In the genomic region with DNA sequence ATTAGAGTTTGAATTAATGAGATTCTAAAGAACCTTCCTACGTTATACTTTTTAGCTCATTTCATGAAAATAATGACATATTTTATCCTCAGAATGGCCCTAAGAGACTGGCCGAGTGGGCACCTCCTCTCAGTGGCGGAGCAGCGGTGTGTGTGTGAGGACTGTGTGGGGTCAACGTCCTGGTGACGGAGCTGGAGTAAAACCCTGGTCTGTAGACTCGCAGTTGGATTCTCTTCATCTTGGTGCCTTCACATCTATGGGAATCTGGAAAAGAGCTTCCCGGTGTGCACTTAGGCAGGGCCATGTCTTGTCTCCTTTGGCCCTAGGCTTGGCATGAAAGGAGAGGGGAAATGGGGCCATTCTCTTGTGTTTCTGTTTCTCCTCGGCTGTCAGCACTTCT, we compare ENCODE assay signal across 39 cellular contexts. TPM values are rescaled to one million over a fixed set of nuclear protein-coding genes. Genes with fewer than 3 reads are reported as not detected.
"Had no signal": no experiment of that assay in that cellular context is flagged by ENCODE, and none has a peak within 500 bp of the region (broad histone marks: within the 10 kb centered on the region; RNA-seq: fewer than 3 reads in every experiment).

No MANE protein-coding gene starts in this region.

- ATAC-seq: activated naive CD4-positive, alpha-beta T cell treated with anti-CD3 and anti-CD28 coated beads, Interleukin-2, amount 50 U/mL, for 72 hours; activated naive CD8-positive, alpha-beta T cell treated with anti-CD3 and anti-CD28 coated beads, Interleukin-2, amount 50 U/mL, for 24 hours; activated T-cell treated with anti-CD3 and anti-CD28 coated beads, Interleukin-2, amount 50 U/mL, for 4 hours; activated T-cell treated with anti-CD3 and anti-CD28 coated beads, Interleukin-2, amount 50 U/mL, for 72 hours; activated T-helper 17 cell treated with anti-CD3 and anti-CD28 coated beads, Interleukin-2, amount 50 U/mL, for 72 hours; body of pancreas had no signal

- H3K9me3 Mint-ChIP-seq: activated naive CD4-positive, alpha-beta T cell treated with anti-CD3 and anti-CD28 coated beads for 36 hours; activated naive CD4-positive, alpha-beta T cell treated with anti-CD3 and anti-CD28 coated beads, Interleukin-2, amount 10 ng/mL, durations not matched to agents 7 days and 5 days; activated naive CD4-positive, alpha-beta T cell treated with anti-CD3 and anti-CD28 coated beads, Interleukin-2, amount 50 U/mL, for 24 hours; activated naive CD4-positive, alpha-beta T cell treated with anti-CD3 and anti-CD28 coated beads, Interleukin-2, amount 50 U/mL, for 72 hours; activated naive CD8-positive, alpha-beta T cell treated with anti-CD3 and anti-CD28 coated beads for 36 hours; activated naive CD8-positive, alpha-beta T cell treated with anti-CD3 and anti-CD28 coated beads, Interleukin-2, amount 10 ng/mL, durations not matched to agents 7 days and 5 days; activated naive CD8-positive, alpha-beta T cell treated with anti-CD3 and anti-CD28 coated beads, Interleukin-2, amount 50 U/mL, for 24 hours; activated T-cell treated with anti-CD3 and anti-CD28 coated beads, Interleukin-2, amount 50 U/mL, for 24 hours; activated T-cell treated with anti-CD3 and anti-CD28 coated beads, Interleukin-2, amount 50 U/mL, for 4 hours; activated T-cell treated with anti-CD3 and anti-CD28 coated beads, Interleukin-2, amount 50 U/mL, for 72 hours; activated T-helper 1 cell treated with anti-CD3 and anti-CD28 coated beads, Interleukin-12 subunit alpha, Interleukin-12 subunit beta, Interleukin-2, Interleukin-4 antibody, amounts not matched to agents 30 ng/mL and 10 ng/mL and 1 ng/mL, durations not matched to agents 14 hours and 24 hours and 36 hours; activated T-helper 17 cell treated with anti-CD3 and anti-CD28 coated beads, Interleukin-2, amount 50 U/mL, for 72 hours; activated T-helper 2 cell treated with anti-CD3 and anti-CD28 coated beads, Interferon-gamma antibody, Interleukin-2, Interleukin-4, amounts not matched to agents 10 μg/mL and 5 μg/mL and 100 μg/mL, durations not matched to agents 14 hours and 24 hours and 36 hours; central memory CD8-positive, alpha-beta T cell had no signal

- H3K27ac ChIP-seq: adrenal gland, ascending aorta, body of pancreas, brain microvascular endothelial cell, breast epithelium had no signal

- FAIRE-seq: astrocyte, bronchial epithelial cell had no signal

- H3K4me3 Mint-ChIP-seq: activated naive CD4-positive, alpha-beta T cell treated with anti-CD3 and anti-CD28 coated beads for 36 hours; activated naive CD4-positive, alpha-beta T cell treated with anti-CD3 and anti-CD28 coated beads, Interleukin-2, amount 10 ng/mL, durations not matched to agents 7 days and 5 days; activated naive CD4-positive, alpha-beta T cell treated with anti-CD3 and anti-CD28 coated beads, Interleukin-2, amount 50 U/mL, for 24 hours; activated naive CD8-positive, alpha-beta T cell; activated naive CD8-positive, alpha-beta T cell treated with anti-CD3 and anti-CD28 coated beads for 36 hours; activated naive CD8-positive, alpha-beta T cell treated with anti-CD3 and anti-CD28 coated beads, Interleukin-2, amount 10 ng/mL, durations not matched to agents 7 days and 5 days; activated naive CD8-positive, alpha-beta T cell treated with anti-CD3 and anti-CD28 coated beads, Interleukin-2, amount 50 U/mL, for 24 hours; activated T-cell treated with anti-CD3 and anti-CD28 coated beads, Interleukin-2, amount 50 U/mL, for 24 hours; activated T-cell treated with anti-CD3 and anti-CD28 coated beads, Interleukin-2, amount 50 U/mL, for 4 hours; activated T-cell treated with anti-CD3 and anti-CD28 coated beads, Interleukin-2, amount 50 U/mL, for 72 hours; activated T-helper 1 cell treated with anti-CD3 and anti-CD28 coated beads, Interleukin-12 subunit alpha, Interleukin-12 subunit beta, Interleukin-2, Interleukin-4 antibody, amounts not matched to agents 30 ng/mL and 10 ng/mL and 1 ng/mL, durations not matched to agents 14 hours and 24 hours and 36 hours; activated T-helper 17 cell treated with anti-CD3 and anti-CD28 coated beads, Interleukin-2, amount 50 U/mL, for 72 hours; brain; central memory CD8-positive, alpha-beta T cell had no signal

- DNase-seq: activated effector memory CD4-positive, alpha-beta T cell treated with anti-CD3 and anti-CD28 coated beads, Interleukin-2, amount 50 U/mL, for 16 hours; activated effector memory CD4-positive, alpha-beta T cell treated with Interleukin-2 at 50 U/mL for 16 hours; activated gamma-delta T cell; activated gamma-delta T cell treated with Interleukin-2 at 50 U/mL for 16 hours; activated naive CD4-positive, alpha-beta T cell; activated naive CD4-positive, alpha-beta T cell treated with anti-CD3 and anti-CD28 coated beads for 36 hours; activated naive CD4-positive, alpha-beta T cell treated with anti-CD3 and anti-CD28 coated beads, Interleukin-2, amount 10 ng/mL, durations not matched to agents 7 days and 5 days; activated naive CD4-positive, alpha-beta T cell treated with anti-CD3 and anti-CD28 coated beads, Interleukin-2, amount 50 U/mL, for 16 hours; activated naive CD4-positive, alpha-beta T cell treated with Interleukin-2 at 50 U/mL for 16 hours; activated naive CD8-positive, alpha-beta T cell treated with anti-CD3 and anti-CD28 coated beads for 36 hours; activated naive CD8-positive, alpha-beta T cell treated with anti-CD3 and anti-CD28 coated beads, Interleukin-2, amount 10 ng/mL, durations not matched to agents 7 days and 5 days; activated naive CD8-positive, alpha-beta T cell treated with anti-CD3 and anti-CD28 coated beads, Interleukin-2, amount 50 U/mL, for 24 hours; activated T-cell treated with anti-CD3 and anti-CD28 coated beads, Interleukin-2, amount 50 U/mL, for 24 hours; activated T-cell treated with anti-CD3 and anti-CD28 coated beads, Interleukin-2, amount 50 U/mL, for 4 hours; activated T-cell treated with anti-CD3 and anti-CD28 coated beads, Interleukin-2, amount 50 U/mL, for 48 hours; activated T-cell treated with anti-CD3 and anti-CD28 coated beads, Interleukin-2, amount 50 U/mL, for 72 hours; adrenal gland; amniotic stem cell; amygdala; anterior cingulate cortex; aorta; body of pancreas; brain microvascular endothelial cell; caudate nucleus; central memory CD4-positive, alpha-beta T cell; cerebellar nuclear complex had no signal

- H3K4me1 ChIP-seq: ascending aorta, breast epithelium had no signal

- H3K36me3 Mint-ChIP-seq: activated naive CD4-positive, alpha-beta T cell treated with anti-CD3 and anti-CD28 coated beads, Interleukin-2, amount 10 ng/mL, durations not matched to agents 7 days and 5 days; activated naive CD4-positive, alpha-beta T cell treated with anti-CD3 and anti-CD28 coated beads, Interleukin-2, amount 50 U/mL, for 24 hours; activated naive CD4-positive, alpha-beta T cell treated with anti-CD3 and anti-CD28 coated beads, Interleukin-2, amount 50 U/mL, for 72 hours; activated naive CD8-positive, alpha-beta T cell; activated naive CD8-positive, alpha-beta T cell treated with anti-CD3 and anti-CD28 coated beads for 36 hours; activated naive CD8-positive, alpha-beta T cell treated with anti-CD3 and anti-CD28 coated beads, Interleukin-2, amount 10 ng/mL, durations not matched to agents 7 days and 5 days; brain had no signal

- H3K4me1 Mint-ChIP-seq: activated naive CD4-positive, alpha-beta T cell treated with anti-CD3 and anti-CD28 coated beads, Interleukin-2, amount 10 ng/mL, durations not matched to agents 7 days and 5 days; activated naive CD4-positive, alpha-beta T cell treated with anti-CD3 and anti-CD28 coated beads, Interleukin-2, amount 50 U/mL, for 24 hours; activated naive CD8-positive, alpha-beta T cell treated with anti-CD3 and anti-CD28 coated beads for 36 hours; activated naive CD8-positive, alpha-beta T cell treated with anti-CD3 and anti-CD28 coated beads, Interleukin-2, amount 10 ng/mL, durations not matched to agents 7 days and 5 days; activated naive CD8-positive, alpha-beta T cell treated with anti-CD3 and anti-CD28 coated beads, Interleukin-2, amount 50 U/mL, for 24 hours; activated T-helper 17 cell treated with anti-CD3 and anti-CD28 coated beads, Interleukin-2, amount 50 U/mL, for 72 hours; central memory CD8-positive, alpha-beta T cell had no signal

- H3K4me3 ChIP-seq: adrenal gland, ascending aorta, body of pancreas, breast epithelium, cardiac muscle cell had no signal

- H3K36me3 ChIP-seq: adrenal gland, ascending aorta, brain microvascular endothelial cell, breast epithelium, cardiac muscle cell had no signal

- H3K27me3 Mint-ChIP-seq: activated naive CD4-positive, alpha-beta T cell treated with anti-CD3 and anti-CD28 coated beads, Interleukin-2, amount 10 ng/mL, durations not matched to agents 7 days and 5 days; activated naive CD4-positive, alpha-beta T cell treated with anti-CD3 and anti-CD28 coated beads, Interleukin-2, amount 50 U/mL, for 24 hours; activated naive CD8-positive, alpha-beta T cell; activated naive CD8-positive, alpha-beta T cell treated with anti-CD3 and anti-CD28 coated beads for 36 hours; activated naive CD8-positive, alpha-beta T cell treated with anti-CD3 and anti-CD28 coated beads, Interleukin-2, amount 10 ng/mL, durations not matched to agents 7 days and 5 days; activated naive CD8-positive, alpha-beta T cell treated with anti-CD3 and anti-CD28 coated beads, Interleukin-2, amount 50 U/mL, for 24 hours; activated T-helper 17 cell treated with anti-CD3 and anti-CD28 coated beads, Interleukin-2, amount 50 U/mL, for 72 hours had no signal

- H3K9me3 ChIP-seq: adrenal gland, ascending aorta, body of pancreas, breast epithelium had no signal

- H3K27me3 ChIP-seq: adrenal gland, ascending aorta, body of pancreas, brain microvascular endothelial cell, breast epithelium, cardiac muscle cell had no signal

- H3K27ac Mint-ChIP-seq: activated naive CD4-positive, alpha-beta T cell treated with anti-CD3 and anti-CD28 coated beads for 36 hours; activated naive CD4-positive, alpha-beta T cell treated with anti-CD3 and anti-CD28 coated beads, Interleukin-2, amount 10 ng/mL, durations not matched to agents 7 days and 5 days; activated naive CD4-positive, alpha-beta T cell treated with anti-CD3 and anti-CD28 coated beads, Interleukin-2, amount 50 U/mL, for 24 hours; activated naive CD4-positive, alpha-beta T cell treated with anti-CD3 and anti-CD28 coated beads, Interleukin-2, amount 50 U/mL, for 72 hours; activated naive CD8-positive, alpha-beta T cell; activated naive CD8-positive, alpha-beta T cell treated with anti-CD3 and anti-CD28 coated beads for 36 hours; activated naive CD8-positive, alpha-beta T cell treated with anti-CD3 and anti-CD28 coated beads, Interleukin-2, amount 10 ng/mL, durations not matched to agents 7 days and 5 days; activated naive CD8-positive, alpha-beta T cell treated with anti-CD3 and anti-CD28 coated beads, Interleukin-2, amount 50 U/mL, for 24 hours; activated T-cell treated with anti-CD3 and anti-CD28 coated beads, Interleukin-2, amount 50 U/mL, for 24 hours; activated T-cell treated with anti-CD3 and anti-CD28 coated beads, Interleukin-2, amount 50 U/mL, for 72 hours; activated T-helper 1 cell treated with anti-CD3 and anti-CD28 coated beads, Interleukin-12 subunit alpha, Interleukin-12 subunit beta, Interleukin-2, Interleukin-4 antibody, amounts not matched to agents 30 ng/mL and 10 ng/mL and 1 ng/mL, durations not matched to agents 14 hours and 24 hours and 36 hours; activated T-helper 17 cell treated with anti-CD3 and anti-CD28 coated beads, Interleukin-2, amount 50 U/mL, for 72 hours; activated T-helper 2 cell treated with anti-CD3 and anti-CD28 coated beads, Interferon-gamma antibody, Interleukin-2, Interleukin-4, amounts not matched to agents 10 μg/mL and 5 μg/mL and 100 μg/mL, durations not matched to agents 14 hours and 24 hours and 36 hours had no signal

RNA-seq across cellular contexts. Expression of a gene that starts 21.4 kb away (rescaled TPM):
- total RNA-seq: activated naive CD8-positive, alpha-beta T cell treated with anti-CD3 and anti-CD28 coated beads, Interleukin-2, amount 10 ng/mL, durations not matched to agents 7 days and 5 days; activated T-helper 1 cell treated with anti-CD3 and anti-CD28 coated beads, Interleukin-12 subunit alpha, Interleukin-12 subunit beta, Interleukin-2, Interleukin-4 antibody, amounts not matched to agents 30 ng/mL and 10 ng/mL and 1 ng/mL, durations not matched to agents 14 hours and 24 hours and 36 hours; activated T-helper 17 cell treated with anti-CD3 and anti-CD28 coated beads, Interleukin-2, amount 50 U/mL, for 72 hours; activated T-helper 2 cell treated with anti-CD3 and anti-CD28 coated beads, Interferon-gamma antibody, Interleukin-2, Interleukin-4, amounts not matched to agents 10 μg/mL and 5 μg/mL and 100 μg/mL, durations not matched to agents 14 hours and 24 hours and 36 hours had no signal
